1 cellular context compared by ENCODE assay signal in the genomic region with DNA sequence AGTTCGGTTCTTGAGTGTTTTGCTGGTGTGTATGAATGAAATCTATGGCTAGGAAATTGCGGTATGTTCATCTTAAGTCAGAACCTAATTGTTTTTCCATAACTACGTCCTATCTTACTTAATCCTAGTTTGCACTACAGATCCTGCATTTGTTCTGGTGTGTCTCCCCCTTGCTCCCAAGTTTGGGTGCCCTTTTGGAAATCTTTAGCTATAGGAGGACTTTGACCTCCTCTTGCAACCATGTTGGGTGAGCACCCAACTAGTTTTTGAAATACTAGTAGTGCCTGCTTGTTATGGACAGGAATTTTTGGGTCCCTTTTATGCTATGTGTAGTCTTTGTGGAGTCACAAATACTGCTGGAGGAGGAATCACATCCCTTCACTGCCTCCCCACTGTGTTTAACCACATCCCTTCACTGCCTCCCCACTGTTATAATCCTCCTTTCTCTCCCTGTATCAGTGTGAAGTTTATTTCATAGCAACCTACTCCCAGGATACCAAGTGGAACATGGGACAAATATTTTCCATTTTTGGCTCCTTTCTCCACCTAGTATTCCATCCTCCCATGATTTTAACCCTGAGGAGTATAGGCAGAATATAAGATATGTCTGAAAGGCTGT.
A peak's percentile ranks its signal among the peaks of the same experiment; 100 is the strongest.
TF ChIP-seq lines count a peak whose summit lies in the region.

No MANE protein-coding gene starts in this region.

TF ChIP-seq in HepG2, 621 proteins besides CTCF, POLR2A, EP300 and RAD21 (continued from another document):
- TF ChIP-seq NR3C1 (CRISPR knock-in tag; IDR thresholded peaks at IDR 0.05): no peak
- peak; percentile 75 for TF ChIP-seq ZNF644 (CRISPR knock-in tag; IDR thresholded peaks at IDR 0.05; ENCODE audit: low read depth)
- TF ChIP-seq, protein P1, sequence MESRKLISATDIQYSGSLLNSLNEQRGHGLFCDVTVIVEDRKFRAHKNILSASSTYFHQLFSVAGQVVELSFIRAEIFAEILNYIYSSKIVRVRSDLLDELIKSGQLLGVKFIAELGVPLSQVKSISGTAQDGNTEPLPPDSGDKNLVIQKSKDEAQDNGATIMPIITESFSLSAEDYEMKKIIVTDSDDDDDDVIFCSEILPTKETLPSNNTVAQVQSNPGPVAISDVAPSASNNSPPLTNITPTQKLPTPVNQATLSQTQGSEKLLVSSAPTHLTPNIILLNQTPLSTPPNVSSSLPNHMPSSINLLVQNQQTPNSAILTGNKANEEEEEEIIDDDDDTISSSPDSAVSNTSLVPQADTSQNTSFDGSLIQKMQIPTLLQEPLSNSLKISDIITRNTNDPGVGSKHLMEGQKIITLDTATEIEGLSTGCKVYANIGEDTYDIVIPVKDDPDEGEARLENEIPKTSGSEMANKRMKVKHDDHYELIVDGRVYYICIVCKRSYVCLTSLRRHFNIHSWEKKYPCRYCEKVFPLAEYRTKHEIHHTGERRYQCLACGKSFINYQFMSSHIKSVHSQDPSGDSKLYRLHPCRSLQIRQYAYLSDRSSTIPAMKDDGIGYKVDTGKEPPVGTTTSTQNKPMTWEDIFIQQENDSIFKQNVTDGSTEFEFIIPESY (CRISPR knock-in tag; IDR thresholded peaks at IDR 0.05): no peak
- TF ChIP-seq ZNF180 (CRISPR knock-in tag; IDR thresholded peaks at IDR 0.05; ENCODE audit: borderline replicate concordance, low read depth): no peak
- no peak for TF ChIP-seq PHF20 (CRISPR knock-in tag; IDR thresholded peaks at IDR 0.05)
- TF ChIP-seq STAG1 (CRISPR knock-in tag; IDR thresholded peaks at IDR 0.05): no peak
- TF ChIP-seq MTA3 (CRISPR knock-in tag; IDR thresholded peaks at IDR 0.05): no peak
- TF ChIP-seq HNF4G (IDR thresholded peaks at IDR 0.05; ENCODE audit: borderline replicate concordance, low read depth, low read length): 0 out of 2 replicates have a peak, but pooled peaks have one; percentile 28
- no peak for TF ChIP-seq HNF4G (CRISPR knock-in tag; IDR thresholded peaks at IDR 0.05; ENCODE audit: borderline replicate concordance, low read depth)
- TF ChIP-seq ZNF709 (CRISPR knock-in tag; IDR thresholded peaks at IDR 0.05): no peak
- no peak for TF ChIP-seq AKAP8 (CRISPR knock-in tag; IDR thresholded peaks at IDR 0.05)
- no peak for TF ChIP-seq ARNT2 (CRISPR knock-in tag; IDR thresholded peaks at IDR 0.05; ENCODE audit: low read depth)
- peak; percentile 45; the same call in 1 of the 2 replicates for TF ChIP-seq ZMYM4 (CRISPR knock-in tag; IDR thresholded peaks at IDR 0.05)
- no peak for TF ChIP-seq DPF2 (CRISPR knock-in tag; IDR thresholded peaks at IDR 0.05; ENCODE audit: borderline replicate concordance, low read depth)
- no peak for TF ChIP-seq ZNF350 (CRISPR knock-in tag; IDR thresholded peaks at IDR 0.05; ENCODE audit: borderline replicate concordance, low read depth)
- TF ChIP-seq, protein P2, sequence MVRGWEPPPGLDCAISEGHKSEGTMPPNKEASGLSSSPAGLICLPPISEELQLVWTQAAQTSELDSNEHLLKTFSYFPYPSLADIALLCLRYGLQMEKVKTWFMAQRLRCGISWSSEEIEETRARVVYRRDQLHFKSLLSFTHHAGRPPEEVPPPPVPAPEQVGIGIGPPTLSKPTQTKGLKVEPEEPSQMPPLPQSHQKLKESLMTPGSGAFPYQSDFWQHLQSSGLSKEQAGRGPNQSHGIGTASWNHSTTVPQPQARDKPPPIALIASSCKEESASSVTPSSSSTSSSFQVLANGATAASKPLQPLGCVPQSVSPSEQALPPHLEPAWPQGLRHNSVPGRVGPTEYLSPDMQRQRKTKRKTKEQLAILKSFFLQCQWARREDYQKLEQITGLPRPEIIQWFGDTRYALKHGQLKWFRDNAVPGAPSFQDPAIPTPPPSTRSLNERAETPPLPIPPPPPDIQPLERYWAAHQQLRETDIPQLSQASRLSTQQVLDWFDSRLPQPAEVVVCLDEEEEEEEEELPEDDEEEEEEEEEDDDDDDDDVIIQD (CRISPR knock-in tag; IDR thresholded peaks at IDR 0.05; ENCODE audit: low read depth): peak; percentile 32; the same call in 1 of the 2 replicates
- TF ChIP-seq ZNF607 (CRISPR knock-in tag; IDR thresholded peaks at IDR 0.05; ENCODE audit: borderline replicate concordance): no peak
- TF ChIP-seq, protein P3, sequence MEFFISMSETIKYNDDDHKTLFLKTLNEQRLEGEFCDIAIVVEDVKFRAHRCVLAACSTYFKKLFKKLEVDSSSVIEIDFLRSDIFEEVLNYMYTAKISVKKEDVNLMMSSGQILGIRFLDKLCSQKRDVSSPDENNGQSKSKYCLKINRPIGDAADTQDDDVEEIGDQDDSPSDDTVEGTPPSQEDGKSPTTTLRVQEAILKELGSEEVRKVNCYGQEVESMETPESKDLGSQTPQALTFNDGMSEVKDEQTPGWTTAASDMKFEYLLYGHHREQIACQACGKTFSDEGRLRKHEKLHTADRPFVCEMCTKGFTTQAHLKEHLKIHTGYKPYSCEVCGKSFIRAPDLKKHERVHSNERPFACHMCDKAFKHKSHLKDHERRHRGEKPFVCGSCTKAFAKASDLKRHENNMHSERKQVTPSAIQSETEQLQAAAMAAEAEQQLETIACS (CRISPR knock-in tag; IDR thresholded peaks at IDR 0.05): no peak
- TF ChIP-seq NFATC3 (CRISPR knock-in tag; IDR thresholded peaks at IDR 0.05): no peak
- no peak for TF ChIP-seq RXRB (CRISPR knock-in tag; IDR thresholded peaks at IDR 0.05; ENCODE audit: borderline replicate concordance)
- TF ChIP-seq KLF11 (CRISPR knock-in tag; IDR thresholded peaks at IDR 0.05): no peak
- no peak for TF ChIP-seq ZNF17 (CRISPR knock-in tag; IDR thresholded peaks at IDR 0.05)
- no peak for TF ChIP-seq JUNB (CRISPR knock-in tag; IDR thresholded peaks at IDR 0.05; ENCODE audit: borderline replicate concordance)
- TF ChIP-seq HNF4A (CRISPR knock-in tag; IDR thresholded peaks at IDR 0.05): peak; percentile 61
- TF ChIP-seq ADNP (CRISPR knock-in tag; IDR thresholded peaks at IDR 0.05): no peak
- no peak for TF ChIP-seq ZNF768 (CRISPR knock-in tag; IDR thresholded peaks at IDR 0.05)
